Comparison of ENCODE assay signal across 8 cellular contexts in the genomic region with DNA sequence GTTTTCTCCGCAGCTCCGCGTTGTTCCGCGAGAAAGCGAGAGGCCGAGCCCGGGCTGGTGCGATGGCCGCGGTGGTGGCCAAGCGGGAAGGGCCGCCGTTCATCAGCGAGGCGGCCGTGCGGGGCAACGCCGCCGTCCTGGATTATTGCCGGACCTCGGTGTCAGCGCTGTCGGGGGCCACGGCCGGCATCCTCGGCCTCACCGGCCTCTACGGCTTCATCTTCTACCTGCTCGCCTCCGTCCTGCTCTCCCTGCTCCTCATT. TPM values are rescaled to one million over a fixed set of nuclear protein-coding genes. Genes with fewer than 3 reads are reported as not detected.
DNase-seq lines count a peak whose midpoint lies in the region; ATAC-seq and TF ChIP-seq lines count a peak whose summit lies in the region.

No MANE protein-coding gene starts in this region.

- peaks cover 9% of the 10 kb centered on the region for H3K4me1 ChIP-seq in NT2/D1 (ENCODE audit: insufficient read depth, insufficient read length)
- peaks cover 0 to 43% (median 40%) of the 10 kb centered on the region in 4 donors for H3K4me1 ChIP-seq in sigmoid colon

- no peak for DNase-seq in NT2/D1 (ENCODE audit: low read depth, low spot score)
- DNase-seq in epithelial cell of proximal tubule (ENCODE audit: low read depth): no peak
- no peak for DNase-seq in sigmoid colon
- DNase-seq in COLO829 (ENCODE audit: low spot score): no peak
- DNase-seq in globus pallidus (ENCODE audit: low spot score): no peak
- DNase-seq in NOMO-1 (lab: John Stamatoyannopoulos, UW; ENCODE audit: unreplicated experiment in 2 of 2): no peak

- TF ChIP-seq CTCF in epithelial cell of proximal tubule (conservative IDR thresholded peaks at IDR 0.05; ENCODE audit: low read depth, low read length) (no peak), sigmoid colon (IDR thresholded peaks at IDR 0.05) (no peak)

- peaks cover 47% of the 10 kb centered on the region for H3K36me3 ChIP-seq in NT2/D1 (ENCODE audit: insufficient read depth, insufficient read length, low read length)
- peaks cover 0 to 10% (median 8%) of the 10 kb centered on the region in 4 donors for H3K36me3 ChIP-seq in sigmoid colon

- H3K27me3 ChIP-seq in NT2/D1 (ENCODE audit: insufficient read depth, insufficient read length): no peaks in the 10 kb centered on the region
- no peaks in the 10 kb centered on the region for H3K27me3 ChIP-seq in sigmoid colon

- H3K27ac ChIP-seq in sigmoid colon: peak overlapping the region; percentile 94 to 98 (median 98)

- intact Hi-C loops in sigmoid colon (cut with DNase I): loop anchor here (5.0 to 10.0 kb wide), 2 partner anchors 53 to 624 kb away; partner anchors contain the start of gene HASPIN

- 0 to 2% methylated on average over 32 of the region's 32 CpGs for WGBS in sigmoid colon, 2 donors

- peak; percentile 9 for ATAC-seq in GM19397 (IDR thresholded peaks at IDR 0.05; ENCODE audit: unreplicated experiment)
- ATAC-seq in HG03457 (IDR thresholded peaks at IDR 0.05; ENCODE audit: unreplicated experiment): no peak

- TF ChIP-seq POLR2A in sigmoid colon (IDR thresholded peaks at IDR 0.05): no peak

- peak overlapping the region; percentile 95 for H3K9ac ChIP-seq in NT2/D1 (ENCODE audit: insufficient read length, low read depth)

- H3K4me3 ChIP-seq in NT2/D1 (ENCODE audit: insufficient read length, low read depth) (peak overlapping the region; percentile 92), epithelial cell of proximal tubule (ENCODE audit: low read depth, low read length) (peak overlapping the region; percentile 97), sigmoid colon (peak overlapping the region; percentile 91 to 97 (median 96))

- no peak for TF ChIP-seq EP300 in sigmoid colon (IDR thresholded peaks at IDR 0.05)

- H3K9me3 ChIP-seq in NT2/D1 (ENCODE audit: insufficient read depth, low read length): no peaks in the 10 kb centered on the region
- H3K9me3 ChIP-seq in sigmoid colon: no peaks in the 10 kb centered on the region

RNA-seq across cellular contexts. Expression of gene EMC6, which starts 0.4 kb away (rescaled TPM):
- total RNA-seq in epithelial cell of proximal tubule (25.6 and 43.7 TPM in 2 replicates), sigmoid colon (10 to 100 TPM in 3 of 4 donors, 1 to 10 TPM in 1; 4.4 to 21.7 (median 15.1) TPM)
- polyA plus RNA-seq in sigmoid colon: 10 to 100 TPM; 68.5 to 90.5 (median 83.0) TPM

RNA-seq across cellular contexts. Expression of gene TAX1BP3, which starts 0.6 kb away (rescaled TPM):
- 426 and 444 TPM in 2 replicates for total RNA-seq in epithelial cell of proximal tubule
- 10 to 100 TPM; 58.1 to 92.0 (median 63.5) TPM for total RNA-seq in sigmoid colon
- 100 to 1,000 TPM; 144 to 363 (median 351) TPM for polyA plus RNA-seq in sigmoid colon

RNA-seq across cellular contexts. Expression of gene P2RX5, which starts 26.9 kb away (rescaled TPM):
- total RNA-seq in epithelial cell of proximal tubule (2.3 and 4.8 TPM in 2 replicates), sigmoid colon (under 1 TPM; 0.27 to 0.83 (median 0.43) TPM)
- polyA plus RNA-seq in sigmoid colon: 10 to 100 TPM in 1 of 3 donors, not detected in 2; 55.3 TPM

RNA-seq across cellular contexts. Expression of gene CTNS, which starts 32.5 kb away (rescaled TPM):
- total RNA-seq in epithelial cell of proximal tubule: 5.9 and 18.2 TPM in 2 replicates
- 10 to 100 TPM; 13.3 to 26.0 (median 18.0) TPM for total RNA-seq in sigmoid colon
- 1 to 10 TPM; 1.8 to 10.0 (median 6.2) TPM for polyA plus RNA-seq in sigmoid colon

RNA-seq across cellular contexts. Expression of gene SHPK, which starts 33.0 kb away (rescaled TPM):
- 18.1 and 23.5 TPM in 2 replicates for total RNA-seq in epithelial cell of proximal tubule
- total RNA-seq in sigmoid colon: 1 to 10 TPM; 5.8 to 8.0 (median 7.0) TPM
- polyA plus RNA-seq in sigmoid colon: 10 to 100 TPM in 1 of 3 donors, 1 to 10 TPM in 2; 7.8 to 12.7 (median 7.9) TPM
